In the genomic region with DNA sequence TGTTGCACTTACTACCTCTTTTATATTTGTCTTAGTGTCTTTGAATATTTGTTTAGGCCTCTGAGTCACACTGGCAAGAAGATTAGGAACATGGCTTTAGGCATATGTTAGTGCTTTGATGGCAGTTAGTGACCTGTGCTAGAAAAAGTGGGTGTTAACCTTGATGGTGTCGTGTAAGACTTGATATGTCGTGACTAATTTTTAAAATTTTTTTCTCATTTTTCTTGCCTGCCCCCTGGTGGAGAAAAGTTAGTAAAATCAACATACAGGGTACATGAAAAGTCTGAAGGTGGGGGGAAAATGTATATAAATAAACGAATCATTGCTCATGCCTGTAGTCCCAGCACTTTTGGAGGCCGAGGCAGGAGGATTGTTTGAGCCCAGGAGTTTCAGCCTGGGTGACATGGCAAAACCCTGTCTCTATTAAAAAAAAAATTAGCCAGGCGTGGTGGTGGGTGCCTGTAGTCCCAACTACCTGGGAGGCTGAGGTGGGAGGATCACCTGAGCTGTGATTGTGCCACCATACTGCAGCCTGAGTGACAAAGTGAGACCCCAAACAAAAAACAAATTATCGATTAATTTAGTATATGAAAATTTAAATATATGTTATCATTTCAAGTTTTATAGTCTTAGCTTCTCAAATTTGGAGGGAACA, we compare ENCODE assay signal across 8 cellular contexts. TPM values are rescaled to one million over a fixed set of nuclear protein-coding genes. Genes with fewer than 3 reads are reported as not detected.
A peak's percentile ranks its signal among the peaks of the same experiment; 100 is the strongest.
DNase-seq lines count a peak whose midpoint lies in the region; ATAC-seq and FAIRE-seq lines count a peak whose summit lies in the region.

No MANE protein-coding gene starts in this region.

- no peak overlapping the region for H4K8ac ChIP-seq in neuronal stem cell (ENCODE audit: low read depth, low read length)

- no peak overlapping the region for H2BK12ac ChIP-seq in neuronal stem cell (ENCODE audit: low read length)

- WGBS in neuronal stem cell (ENCODE audit: extremely low coverage in 2 of 2, insufficient read length in 2 of 2, insufficient replicate concordance in 1 of 2), 2 donors, result no CpG with 5 or more reads among the region's 6 CpGs

- H2BK15ac ChIP-seq in neuronal stem cell (ENCODE audit: low read length), result no peak overlapping the region

- DNase-seq in NCI-H748 (lab: John Stamatoyannopoulos, UW; ENCODE audit: unreplicated experiment) (peak; percentile 30), NCI-H748 treated with DMSO at 0.1 percent for 48 hours (lab: John Stamatoyannopoulos, UW) (no peak), HTR-8/SVneo (ENCODE audit: insufficient read length, low spot score) (peak; percentile 42), SW 1271 (lab: John Stamatoyannopoulos, UW) (peak; percentile 53 to 82), neuronal stem cell (ENCODE audit: low spot score) (peak; percentile 14)

- no peak overlapping the region for H3K4me2 ChIP-seq in neuronal stem cell (ENCODE audit: insufficient read depth, low read length, poor library complexity, severe bottlenecking)

- H3K27ac ChIP-seq in neuronal stem cell (replicated peaks; ENCODE audit: low read length), result no peak overlapping the region

- no peak overlapping the region for H4K91ac ChIP-seq in neuronal stem cell (ENCODE audit: low read depth, low read length, poor library complexity)

- H3K23ac ChIP-seq in neuronal stem cell (ENCODE audit: low read depth, low read length, poor library complexity), result no peak overlapping the region

- no peak overlapping the region for H2AFZ ChIP-seq in neuronal stem cell (ENCODE audit: low read length)

- no peak overlapping the region for H3K9ac ChIP-seq in neuronal stem cell (ENCODE audit: low read depth, low read length, poor library complexity)

- H3K9me3 ChIP-seq in neuronal stem cell (replicated peaks in 1 of 2; ENCODE audit: control insufficient read depth in 2 of 2, insufficient read depth in 1 of 2, low read depth in 1 of 2, low read length in 2 of 2), result no peaks in the 10 kb centered on the region

- FAIRE-seq in HTR-8/SVneo (lab: Jason Lieb, UNC), result no peak
- peak; percentile 59 for FAIRE-seq in endometrium (lab: Jason Lieb, UNC)

- peaks cover 3 to 42% of the 10 kb centered on the region in 2 donors for H3K36me3 ChIP-seq in neuronal stem cell (replicated peaks in 1 of 2; ENCODE audit: control insufficient read depth in 2 of 2, insufficient read depth in 2 of 2, low read length in 2 of 2)

- H3K79me1 ChIP-seq in neuronal stem cell (ENCODE audit: low read depth, low read length), result no peaks in the 10 kb centered on the region

- H3K4ac ChIP-seq in neuronal stem cell (ENCODE audit: low read length), result no peak overlapping the region

- no peak overlapping the region for H3K18ac ChIP-seq in neuronal stem cell (ENCODE audit: low read length)

- H2AK5ac ChIP-seq in neuronal stem cell (ENCODE audit: low read depth, low read length), result no peak overlapping the region

- H2BK120ac ChIP-seq in neuronal stem cell (ENCODE audit: low read depth, low read length), result no peak overlapping the region

- ATAC-seq in GM21367 (IDR thresholded peaks at IDR 0.05; ENCODE audit: unreplicated experiment) (no peak), HG03521 (IDR thresholded peaks at IDR 0.05; ENCODE audit: unreplicated experiment) (no peak)

- H3K4me1 ChIP-seq in neuronal stem cell (ENCODE audit: control insufficient read depth in 2 of 2, insufficient read depth in 1 of 2, low read depth in 1 of 2, low read length in 2 of 2), result no peaks in the 10 kb centered on the region

- no peak overlapping the region for H3K4me3 ChIP-seq in neuronal stem cell (ENCODE audit: low read length in 2 of 2)

- H3K27me3 ChIP-seq in neuronal stem cell (ENCODE audit: control insufficient read depth in 3 of 3, insufficient read depth in 3 of 3, low read depth in 1 of 3, low read length in 3 of 3), result no peaks in the 10 kb centered on the region

- H2BK5ac ChIP-seq in neuronal stem cell (ENCODE audit: low read length), result no peak overlapping the region

- no peak overlapping the region for H3K14ac ChIP-seq in neuronal stem cell (ENCODE audit: low read length)

RNA-seq across cellular contexts. Expression of a gene that starts 44.6 kb away (rescaled TPM):
- 82.3 TPM for polyA plus RNA-seq in neuronal stem cell (2013, experiment 1 of 2)
- polyA plus RNA-seq in neuronal stem cell (2013, experiment 2 of 2), result 83.2 TPM
